ENCODE assay signal across 1 cellular context in genomic region chr1:246987083-246987690, GRCh38.
TF ChIP-seq lines count a peak whose summit lies in the region.

No MANE protein-coding gene starts in this region.

TF ChIP-seq in GM23338, 12 proteins besides CTCF, POLR2A, EP300 and RAD21 (continued from another document):
- TF ChIP-seq, protein P1, sequence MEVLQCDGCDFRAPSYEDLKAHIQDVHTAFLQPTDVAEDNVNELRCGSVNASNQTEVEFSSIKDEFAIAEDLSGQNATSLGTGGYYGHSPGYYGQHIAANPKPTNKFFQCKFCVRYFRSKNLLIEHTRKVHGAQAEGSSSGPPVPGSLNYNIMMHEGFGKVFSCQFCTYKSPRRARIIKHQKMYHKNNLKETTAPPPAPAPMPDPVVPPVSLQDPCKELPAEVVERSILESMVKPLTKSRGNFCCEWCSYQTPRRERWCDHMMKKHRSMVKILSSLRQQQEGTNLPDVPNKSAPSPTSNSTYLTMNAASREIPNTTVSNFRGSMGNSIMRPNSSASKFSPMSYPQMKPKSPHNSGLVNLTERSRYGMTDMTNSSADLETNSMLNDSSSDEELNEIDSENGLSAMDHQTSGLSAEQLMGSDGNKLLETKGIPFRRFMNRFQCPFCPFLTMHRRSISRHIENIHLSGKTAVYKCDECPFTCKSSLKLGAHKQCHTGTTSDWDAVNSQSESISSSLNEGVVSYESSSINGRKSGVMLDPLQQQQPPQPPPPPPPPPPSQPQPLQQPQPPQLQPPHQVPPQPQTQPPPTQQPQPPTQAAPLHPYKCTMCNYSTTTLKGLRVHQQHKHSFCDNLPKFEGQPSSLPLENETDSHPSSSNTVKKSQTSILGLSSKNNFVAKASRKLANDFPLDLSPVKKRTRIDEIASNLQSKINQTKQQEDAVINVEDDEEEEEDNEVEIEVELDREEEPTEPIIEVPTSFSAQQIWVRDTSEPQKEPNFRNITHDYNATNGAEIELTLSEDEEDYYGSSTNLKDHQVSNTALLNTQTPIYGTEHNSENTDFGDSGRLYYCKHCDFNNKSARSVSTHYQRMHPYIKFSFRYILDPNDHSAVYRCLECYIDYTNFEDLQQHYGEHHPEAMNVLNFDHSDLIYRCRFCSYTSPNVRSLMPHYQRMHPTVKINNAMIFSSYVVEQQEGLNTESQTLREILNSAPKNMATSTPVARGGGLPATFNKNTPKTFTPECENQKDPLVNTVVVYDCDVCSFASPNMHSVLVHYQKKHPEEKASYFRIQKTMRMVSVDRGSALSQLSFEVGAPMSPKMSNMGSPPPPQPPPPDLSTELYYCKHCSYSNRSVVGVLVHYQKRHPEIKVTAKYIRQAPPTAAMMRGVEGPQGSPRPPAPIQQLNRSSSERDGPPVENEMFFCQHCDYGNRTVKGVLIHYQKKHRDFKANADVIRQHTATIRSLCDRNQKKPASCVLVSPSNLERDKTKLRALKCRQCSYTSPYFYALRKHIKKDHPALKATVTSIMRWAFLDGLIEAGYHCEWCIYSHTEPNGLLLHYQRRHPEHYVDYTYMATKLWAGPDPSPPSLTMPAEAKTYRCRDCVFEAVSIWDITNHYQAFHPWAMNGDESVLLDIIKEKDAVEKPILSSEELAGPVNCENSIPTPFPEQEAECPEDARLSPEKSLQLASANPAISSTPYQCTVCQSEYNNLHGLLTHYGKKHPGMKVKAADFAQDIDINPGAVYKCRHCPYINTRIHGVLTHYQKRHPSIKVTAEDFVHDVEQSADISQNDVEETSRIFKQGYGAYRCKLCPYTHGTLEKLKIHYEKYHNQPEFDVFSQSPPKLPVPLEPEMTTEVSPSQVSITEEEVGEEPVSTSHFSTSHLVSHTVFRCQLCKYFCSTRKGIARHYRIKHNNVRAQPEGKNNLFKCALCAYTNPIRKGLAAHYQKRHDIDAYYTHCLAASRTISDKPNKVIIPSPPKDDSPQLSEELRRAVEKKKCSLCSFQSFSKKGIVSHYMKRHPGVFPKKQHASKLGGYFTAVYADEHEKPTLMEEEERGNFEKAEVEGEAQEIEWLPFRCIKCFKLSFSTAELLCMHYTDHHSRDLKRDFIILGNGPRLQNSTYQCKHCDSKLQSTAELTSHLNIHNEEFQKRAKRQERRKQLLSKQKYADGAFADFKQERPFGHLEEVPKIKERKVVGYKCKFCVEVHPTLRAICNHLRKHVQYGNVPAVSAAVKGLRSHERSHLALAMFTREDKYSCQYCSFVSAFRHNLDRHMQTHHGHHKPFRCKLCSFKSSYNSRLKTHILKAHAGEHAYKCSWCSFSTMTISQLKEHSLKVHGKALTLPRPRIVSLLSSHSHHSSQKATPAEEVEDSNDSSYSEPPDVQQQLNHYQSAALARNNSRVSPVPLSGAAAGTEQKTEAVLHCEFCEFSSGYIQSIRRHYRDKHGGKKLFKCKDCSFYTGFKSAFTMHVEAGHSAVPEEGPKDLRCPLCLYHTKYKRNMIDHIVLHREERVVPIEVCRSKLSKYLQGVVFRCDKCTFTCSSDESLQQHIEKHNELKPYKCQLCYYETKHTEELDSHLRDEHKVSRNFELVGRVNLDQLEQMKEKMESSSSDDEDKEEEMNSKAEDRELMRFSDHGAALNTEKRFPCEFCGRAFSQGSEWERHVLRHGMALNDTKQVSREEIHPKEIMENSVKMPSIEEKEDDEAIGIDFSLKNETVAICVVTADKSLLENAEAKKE (CRISPR knock-in tag; IDR thresholded peaks at IDR 0.05) = no peak
- TF ChIP-seq STAT1 (IDR thresholded peaks at IDR 0.05; ENCODE audit: unreplicated experiment) (no peak), EZH2 (IDR thresholded peaks at IDR 0.05; ENCODE audit: low read depth, unreplicated experiment) (no peak), CREB1 (CRISPR knock-in tag; IDR thresholded peaks at IDR 0.05; ENCODE audit: low read depth) (no peak), NANOG (IDR thresholded peaks at IDR 0.05; ENCODE audit: borderline replicate concordance) (no peak), ZNF114 (CRISPR knock-in tag; IDR thresholded peaks at IDR 0.05) (no peak), POLR2AphosphoS5 (IDR thresholded peaks at IDR 0.05; ENCODE audit: low read depth) (no peak)
- TF ChIP-seq, protein P2, sequence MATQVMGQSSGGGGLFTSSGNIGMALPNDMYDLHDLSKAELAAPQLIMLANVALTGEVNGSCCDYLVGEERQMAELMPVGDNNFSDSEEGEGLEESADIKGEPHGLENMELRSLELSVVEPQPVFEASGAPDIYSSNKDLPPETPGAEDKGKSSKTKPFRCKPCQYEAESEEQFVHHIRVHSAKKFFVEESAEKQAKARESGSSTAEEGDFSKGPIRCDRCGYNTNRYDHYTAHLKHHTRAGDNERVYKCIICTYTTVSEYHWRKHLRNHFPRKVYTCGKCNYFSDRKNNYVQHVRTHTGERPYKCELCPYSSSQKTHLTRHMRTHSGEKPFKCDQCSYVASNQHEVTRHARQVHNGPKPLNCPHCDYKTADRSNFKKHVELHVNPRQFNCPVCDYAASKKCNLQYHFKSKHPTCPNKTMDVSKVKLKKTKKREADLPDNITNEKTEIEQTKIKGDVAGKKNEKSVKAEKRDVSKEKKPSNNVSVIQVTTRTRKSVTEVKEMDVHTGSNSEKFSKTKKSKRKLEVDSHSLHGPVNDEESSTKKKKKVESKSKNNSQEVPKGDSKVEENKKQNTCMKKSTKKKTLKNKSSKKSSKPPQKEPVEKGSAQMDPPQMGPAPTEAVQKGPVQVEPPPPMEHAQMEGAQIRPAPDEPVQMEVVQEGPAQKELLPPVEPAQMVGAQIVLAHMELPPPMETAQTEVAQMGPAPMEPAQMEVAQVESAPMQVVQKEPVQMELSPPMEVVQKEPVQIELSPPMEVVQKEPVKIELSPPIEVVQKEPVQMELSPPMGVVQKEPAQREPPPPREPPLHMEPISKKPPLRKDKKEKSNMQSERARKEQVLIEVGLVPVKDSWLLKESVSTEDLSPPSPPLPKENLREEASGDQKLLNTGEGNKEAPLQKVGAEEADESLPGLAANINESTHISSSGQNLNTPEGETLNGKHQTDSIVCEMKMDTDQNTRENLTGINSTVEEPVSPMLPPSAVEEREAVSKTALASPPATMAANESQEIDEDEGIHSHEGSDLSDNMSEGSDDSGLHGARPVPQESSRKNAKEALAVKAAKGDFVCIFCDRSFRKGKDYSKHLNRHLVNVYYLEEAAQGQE (IDR thresholded peaks at IDR 0.05; ENCODE audit: unreplicated experiment) = no peak
